ENCODE assay signal across 1 cellular context in the genomic region with DNA sequence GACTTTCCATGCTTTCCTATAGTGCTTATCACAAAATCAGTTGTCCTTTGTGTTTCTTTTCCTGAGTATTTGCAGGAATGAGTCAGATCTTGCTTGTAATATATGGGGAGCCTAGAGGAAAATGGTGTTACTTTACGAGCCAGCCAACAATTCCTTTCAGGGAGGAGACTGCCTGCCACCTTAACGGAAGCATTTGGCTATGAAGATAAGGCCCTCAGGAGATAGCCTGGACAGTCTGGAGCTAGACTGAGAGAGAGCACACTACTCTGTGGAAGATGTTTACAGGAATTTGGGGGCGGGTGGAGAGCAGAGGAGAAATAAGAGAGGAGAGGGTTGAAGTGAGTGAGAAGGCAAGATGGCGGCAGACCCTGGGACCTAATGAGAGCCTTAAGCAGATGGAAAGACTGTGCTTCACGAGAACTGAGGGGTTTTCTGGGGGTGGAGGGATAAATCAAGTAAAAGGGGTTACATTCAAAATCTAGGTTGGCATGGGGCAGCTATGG.
TF ChIP-seq lines count a peak whose summit lies in the region.

No MANE protein-coding gene starts in this region.

TF ChIP-seq in K562, 482 proteins besides CTCF, POLR2A, EP300 and RAD21 (continued from another document and continues in another):
- TF ChIP-seq, protein P1, sequence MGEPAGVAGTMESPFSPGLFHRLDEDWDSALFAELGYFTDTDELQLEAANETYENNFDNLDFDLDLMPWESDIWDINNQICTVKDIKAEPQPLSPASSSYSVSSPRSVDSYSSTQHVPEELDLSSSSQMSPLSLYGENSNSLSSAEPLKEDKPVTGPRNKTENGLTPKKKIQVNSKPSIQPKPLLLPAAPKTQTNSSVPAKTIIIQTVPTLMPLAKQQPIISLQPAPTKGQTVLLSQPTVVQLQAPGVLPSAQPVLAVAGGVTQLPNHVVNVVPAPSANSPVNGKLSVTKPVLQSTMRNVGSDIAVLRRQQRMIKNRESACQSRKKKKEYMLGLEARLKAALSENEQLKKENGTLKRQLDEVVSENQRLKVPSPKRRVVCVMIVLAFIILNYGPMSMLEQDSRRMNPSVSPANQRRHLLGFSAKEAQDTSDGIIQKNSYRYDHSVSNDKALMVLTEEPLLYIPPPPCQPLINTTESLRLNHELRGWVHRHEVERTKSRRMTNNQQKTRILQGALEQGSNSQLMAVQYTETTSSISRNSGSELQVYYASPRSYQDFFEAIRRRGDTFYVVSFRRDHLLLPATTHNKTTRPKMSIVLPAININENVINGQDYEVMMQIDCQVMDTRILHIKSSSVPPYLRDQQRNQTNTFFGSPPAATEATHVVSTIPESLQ (CRISPR knock-in tag; IDR thresholded peaks at IDR 0.05) = 0 out of 2 replicates have a peak, but pooled peaks have one; percentile 49
- TF ChIP-seq XRCC3 (IDR thresholded peaks at IDR 0.05) (no peak), EHMT2 (IDR thresholded peaks at IDR 0.05) (peak; percentile 94), LARP7 (IDR thresholded peaks at IDR 0.05) (peak; percentile 79), NCOR1 (IDR thresholded peaks at IDR 0.05) (peak; percentile 91), TBL1XR1 (IDR thresholded peaks at IDR 0.05; ENCODE audit: low read length in 2 of 2) (peak in 1 of 2 experiments; percentile 72; a peak in 2 of 4 replicates), NFIC (IDR thresholded peaks at IDR 0.05) (peak; percentile 71), RCOR1 (IDR thresholded peaks at IDR 0.05; ENCODE audit: borderline replicate concordance in 1 of 2, low read depth in 2 of 2, low read length in 2 of 2) (peak; percentile 47 to 90; a peak in 2 of 4 replicates), NRF1 (conservative IDR thresholded peaks at IDR 0.05 in 1 of 2, IDR thresholded peaks at IDR 0.05 in 1 of 2) (no peak), LCOR (CRISPR knock-in tag; IDR thresholded peaks at IDR 0.05) (peak; percentile 72; the same call in 1 of the 2 replicates), ETV5 (CRISPR knock-in tag; IDR thresholded peaks at IDR 0.05; ENCODE audit: low read depth) (peak; percentile 91), PHF8 (IDR thresholded peaks at IDR 0.05; ENCODE audit: borderline replicate concordance, low read length) (peak; percentile 15; the same call in 1 of the 2 replicates), PYGO2 (tag; IDR thresholded peaks at IDR 0.05) (peak; percentile 9), MEF2A (IDR thresholded peaks at IDR 0.05; ENCODE audit: control insufficient read depth, low read depth, low read length) (no peak), MAFG (tag; conservative IDR thresholded peaks at IDR 0.05) (no peak), KHSRP (IDR thresholded peaks at IDR 0.05) (no peak), GABPA (tag; conservative IDR thresholded peaks at IDR 0.05; ENCODE audit: low read depth) (peak; percentile 50), ZNF75A (CRISPR knock-in tag; IDR thresholded peaks at IDR 0.05) (no peak), TAF9B (IDR thresholded peaks at IDR 0.05; ENCODE audit: partially characterized antibody) (peak; percentile 74), BACH1 (tag; IDR thresholded peaks at IDR 0.05) (peak; percentile 32; the same call in 1 of the 2 replicates), PHB (CRISPR knock-in tag; IDR thresholded peaks at IDR 0.05) (no peak), SMARCE1 (IDR thresholded peaks at IDR 0.05) (peak; percentile 83), SMC3 (conservative IDR thresholded peaks at IDR 0.05; ENCODE audit: insufficient read depth, low read depth, low read length) (0 out of 2 replicates have a peak, but pooled peaks have one; percentile 6), FOXJ2 (tag; IDR thresholded peaks at IDR 0.05) (no peak), PHTF2 (CRISPR knock-in tag; IDR thresholded peaks at IDR 0.05) (no peak), ATF7 (IDR thresholded peaks at IDR 0.05) (0 out of 2 replicates have a peak, but pooled peaks have one; percentile 36), MEIS2 (IDR thresholded peaks at IDR 0.05; ENCODE audit: partially characterized antibody) (peak; percentile 24), TRIM24 (IDR thresholded peaks at IDR 0.05) (peak; percentile 71 to 88; a peak in 3 of 4 replicates), MTA2 (IDR thresholded peaks at IDR 0.05; ENCODE audit: low read depth) (peak; percentile 76), BRD9 (IDR thresholded peaks at IDR 0.05; ENCODE audit: low read depth, partially characterized antibody) (peak; percentile 81), ARNT (IDR thresholded peaks at IDR 0.05) (peak in 1 of 2 experiments; percentile 76; a peak in 1 of 4 replicates), CBX3 (IDR thresholded peaks at IDR 0.05; ENCODE audit: borderline replicate concordance in 1 of 2, low read length in 2 of 2) (peak in 1 of 2 experiments; percentile 12; a peak in 1 of 3 replicates), NFRKB (IDR thresholded peaks at IDR 0.05; ENCODE audit: low read depth) (peak; percentile 99)
- TF ChIP-seq, protein P2, sequence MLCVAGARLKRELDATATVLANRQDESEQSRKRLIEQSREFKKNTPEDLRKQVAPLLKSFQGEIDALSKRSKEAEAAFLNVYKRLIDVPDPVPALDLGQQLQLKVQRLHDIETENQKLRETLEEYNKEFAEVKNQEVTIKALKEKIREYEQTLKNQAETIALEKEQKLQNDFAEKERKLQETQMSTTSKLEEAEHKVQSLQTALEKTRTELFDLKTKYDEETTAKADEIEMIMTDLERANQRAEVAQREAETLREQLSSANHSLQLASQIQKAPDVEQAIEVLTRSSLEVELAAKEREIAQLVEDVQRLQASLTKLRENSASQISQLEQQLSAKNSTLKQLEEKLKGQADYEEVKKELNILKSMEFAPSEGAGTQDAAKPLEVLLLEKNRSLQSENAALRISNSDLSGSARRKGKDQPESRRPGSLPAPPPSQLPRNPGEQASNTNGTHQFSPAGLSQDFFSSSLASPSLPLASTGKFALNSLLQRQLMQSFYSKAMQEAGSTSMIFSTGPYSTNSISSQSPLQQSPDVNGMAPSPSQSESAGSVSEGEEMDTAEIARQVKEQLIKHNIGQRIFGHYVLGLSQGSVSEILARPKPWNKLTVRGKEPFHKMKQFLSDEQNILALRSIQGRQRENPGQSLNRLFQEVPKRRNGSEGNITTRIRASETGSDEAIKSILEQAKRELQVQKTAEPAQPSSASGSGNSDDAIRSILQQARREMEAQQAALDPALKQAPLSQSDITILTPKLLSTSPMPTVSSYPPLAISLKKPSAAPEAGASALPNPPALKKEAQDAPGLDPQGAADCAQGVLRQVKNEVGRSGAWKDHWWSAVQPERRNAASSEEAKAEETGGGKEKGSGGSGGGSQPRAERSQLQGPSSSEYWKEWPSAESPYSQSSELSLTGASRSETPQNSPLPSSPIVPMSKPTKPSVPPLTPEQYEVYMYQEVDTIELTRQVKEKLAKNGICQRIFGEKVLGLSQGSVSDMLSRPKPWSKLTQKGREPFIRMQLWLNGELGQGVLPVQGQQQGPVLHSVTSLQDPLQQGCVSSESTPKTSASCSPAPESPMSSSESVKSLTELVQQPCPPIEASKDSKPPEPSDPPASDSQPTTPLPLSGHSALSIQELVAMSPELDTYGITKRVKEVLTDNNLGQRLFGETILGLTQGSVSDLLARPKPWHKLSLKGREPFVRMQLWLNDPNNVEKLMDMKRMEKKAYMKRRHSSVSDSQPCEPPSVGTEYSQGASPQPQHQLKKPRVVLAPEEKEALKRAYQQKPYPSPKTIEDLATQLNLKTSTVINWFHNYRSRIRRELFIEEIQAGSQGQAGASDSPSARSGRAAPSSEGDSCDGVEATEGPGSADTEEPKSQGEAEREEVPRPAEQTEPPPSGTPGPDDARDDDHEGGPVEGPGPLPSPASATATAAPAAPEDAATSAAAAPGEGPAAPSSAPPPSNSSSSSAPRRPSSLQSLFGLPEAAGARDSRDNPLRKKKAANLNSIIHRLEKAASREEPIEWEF (CRISPR knock-in tag; IDR thresholded peaks at IDR 0.05) = no peak
- TF ChIP-seq, protein P3, sequence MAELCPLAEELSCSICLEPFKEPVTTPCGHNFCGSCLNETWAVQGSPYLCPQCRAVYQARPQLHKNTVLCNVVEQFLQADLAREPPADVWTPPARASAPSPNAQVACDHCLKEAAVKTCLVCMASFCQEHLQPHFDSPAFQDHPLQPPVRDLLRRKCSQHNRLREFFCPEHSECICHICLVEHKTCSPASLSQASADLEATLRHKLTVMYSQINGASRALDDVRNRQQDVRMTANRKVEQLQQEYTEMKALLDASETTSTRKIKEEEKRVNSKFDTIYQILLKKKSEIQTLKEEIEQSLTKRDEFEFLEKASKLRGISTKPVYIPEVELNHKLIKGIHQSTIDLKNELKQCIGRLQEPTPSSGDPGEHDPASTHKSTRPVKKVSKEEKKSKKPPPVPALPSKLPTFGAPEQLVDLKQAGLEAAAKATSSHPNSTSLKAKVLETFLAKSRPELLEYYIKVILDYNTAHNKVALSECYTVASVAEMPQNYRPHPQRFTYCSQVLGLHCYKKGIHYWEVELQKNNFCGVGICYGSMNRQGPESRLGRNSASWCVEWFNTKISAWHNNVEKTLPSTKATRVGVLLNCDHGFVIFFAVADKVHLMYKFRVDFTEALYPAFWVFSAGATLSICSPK (IDR thresholded peaks at IDR 0.05; ENCODE audit: borderline replicate concordance) = no peak
- TF ChIP-seq, protein P4, sequence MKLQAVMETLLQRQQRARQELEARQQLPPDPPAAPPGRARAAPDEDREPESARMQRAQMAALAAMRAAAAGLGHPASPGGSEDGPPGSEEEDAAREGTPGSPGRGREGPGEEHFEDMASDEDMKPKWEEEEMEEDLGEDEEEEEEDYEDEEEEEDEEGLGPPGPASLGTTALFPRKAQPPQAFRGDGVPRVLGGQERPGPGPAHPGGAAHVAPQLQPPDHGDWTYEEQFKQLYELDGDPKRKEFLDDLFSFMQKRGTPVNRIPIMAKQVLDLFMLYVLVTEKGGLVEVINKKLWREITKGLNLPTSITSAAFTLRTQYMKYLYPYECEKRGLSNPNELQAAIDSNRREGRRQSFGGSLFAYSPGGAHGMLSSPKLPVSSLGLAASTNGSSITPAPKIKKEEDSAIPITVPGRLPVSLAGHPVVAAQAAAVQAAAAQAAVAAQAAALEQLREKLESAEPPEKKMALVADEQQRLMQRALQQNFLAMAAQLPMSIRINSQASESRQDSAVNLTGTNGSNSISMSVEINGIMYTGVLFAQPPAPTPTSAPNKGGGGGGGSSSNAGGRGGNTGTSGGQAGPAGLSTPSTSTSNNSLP (IDR thresholded peaks at IDR 0.05; ENCODE audit: borderline replicate concordance, low read depth, low read length) = 0 out of 2 replicates have a peak, but pooled peaks have one; percentile 43
- TF ChIP-seq, protein P5, sequence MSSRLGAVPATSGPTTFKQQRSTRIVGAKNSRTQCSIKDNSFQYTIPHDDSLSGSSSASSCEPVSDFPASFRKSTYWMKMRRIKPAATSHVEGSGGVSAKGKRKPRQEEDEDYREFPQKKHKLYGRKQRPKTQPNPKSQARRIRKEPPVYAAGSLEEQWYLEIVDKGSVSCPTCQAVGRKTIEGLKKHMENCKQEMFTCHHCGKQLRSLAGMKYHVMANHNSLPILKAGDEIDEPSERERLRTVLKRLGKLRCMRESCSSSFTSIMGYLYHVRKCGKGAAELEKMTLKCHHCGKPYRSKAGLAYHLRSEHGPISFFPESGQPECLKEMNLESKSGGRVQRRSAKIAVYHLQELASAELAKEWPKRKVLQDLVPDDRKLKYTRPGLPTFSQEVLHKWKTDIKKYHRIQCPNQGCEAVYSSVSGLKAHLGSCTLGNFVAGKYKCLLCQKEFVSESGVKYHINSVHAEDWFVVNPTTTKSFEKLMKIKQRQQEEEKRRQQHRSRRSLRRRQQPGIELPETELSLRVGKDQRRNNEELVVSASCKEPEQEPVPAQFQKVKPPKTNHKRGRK (tag; IDR thresholded peaks at IDR 0.05) = no peak
- TF ChIP-seq, protein P6, sequence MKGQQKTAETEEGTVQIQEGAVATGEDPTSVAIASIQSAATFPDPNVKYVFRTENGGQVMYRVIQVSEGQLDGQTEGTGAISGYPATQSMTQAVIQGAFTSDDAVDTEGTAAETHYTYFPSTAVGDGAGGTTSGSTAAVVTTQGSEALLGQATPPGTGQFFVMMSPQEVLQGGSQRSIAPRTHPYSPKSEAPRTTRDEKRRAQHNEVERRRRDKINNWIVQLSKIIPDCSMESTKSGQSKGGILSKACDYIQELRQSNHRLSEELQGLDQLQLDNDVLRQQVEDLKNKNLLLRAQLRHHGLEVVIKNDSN (CRISPR knock-in tag; IDR thresholded peaks at IDR 0.05) = no peak
- TF ChIP-seq, protein P7, sequence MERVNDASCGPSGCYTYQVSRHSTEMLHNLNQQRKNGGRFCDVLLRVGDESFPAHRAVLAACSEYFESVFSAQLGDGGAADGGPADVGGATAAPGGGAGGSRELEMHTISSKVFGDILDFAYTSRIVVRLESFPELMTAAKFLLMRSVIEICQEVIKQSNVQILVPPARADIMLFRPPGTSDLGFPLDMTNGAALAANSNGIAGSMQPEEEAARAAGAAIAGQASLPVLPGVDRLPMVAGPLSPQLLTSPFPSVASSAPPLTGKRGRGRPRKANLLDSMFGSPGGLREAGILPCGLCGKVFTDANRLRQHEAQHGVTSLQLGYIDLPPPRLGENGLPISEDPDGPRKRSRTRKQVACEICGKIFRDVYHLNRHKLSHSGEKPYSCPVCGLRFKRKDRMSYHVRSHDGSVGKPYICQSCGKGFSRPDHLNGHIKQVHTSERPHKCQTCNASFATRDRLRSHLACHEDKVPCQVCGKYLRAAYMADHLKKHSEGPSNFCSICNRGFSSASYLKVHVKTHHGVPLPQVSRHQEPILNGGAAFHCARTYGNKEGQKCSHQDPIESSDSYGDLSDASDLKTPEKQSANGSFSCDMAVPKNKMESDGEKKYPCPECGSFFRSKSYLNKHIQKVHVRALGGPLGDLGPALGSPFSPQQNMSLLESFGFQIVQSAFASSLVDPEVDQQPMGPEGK (CRISPR knock-in tag; IDR thresholded peaks at IDR 0.05; ENCODE audit: borderline replicate concordance) = no peak
- TF ChIP-seq, protein P8, sequence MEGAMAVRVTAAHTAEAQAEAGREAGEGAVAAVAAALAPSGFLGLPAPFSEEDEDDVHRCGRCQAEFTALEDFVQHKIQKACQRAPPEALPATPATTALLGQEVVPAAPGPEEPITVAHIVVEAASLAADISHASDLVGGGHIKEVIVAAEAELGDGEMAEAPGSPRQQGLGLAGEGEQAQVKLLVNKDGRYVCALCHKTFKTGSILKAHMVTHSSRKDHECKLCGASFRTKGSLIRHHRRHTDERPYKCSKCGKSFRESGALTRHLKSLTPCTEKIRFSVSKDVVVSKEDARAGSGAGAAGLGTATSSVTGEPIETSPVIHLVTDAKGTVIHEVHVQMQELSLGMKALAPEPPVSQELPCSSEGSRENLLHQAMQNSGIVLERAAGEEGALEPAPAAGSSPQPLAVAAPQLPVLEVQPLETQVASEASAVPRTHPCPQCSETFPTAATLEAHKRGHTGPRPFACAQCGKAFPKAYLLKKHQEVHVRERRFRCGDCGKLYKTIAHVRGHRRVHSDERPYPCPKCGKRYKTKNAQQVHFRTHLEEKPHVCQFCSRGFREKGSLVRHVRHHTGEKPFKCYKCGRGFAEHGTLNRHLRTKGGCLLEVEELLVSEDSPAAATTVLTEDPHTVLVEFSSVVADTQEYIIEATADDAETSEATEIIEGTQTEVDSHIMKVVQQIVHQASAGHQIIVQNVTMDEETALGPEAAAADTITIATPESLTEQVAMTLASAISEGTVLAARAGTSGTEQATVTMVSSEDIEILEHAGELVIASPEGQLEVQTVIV (CRISPR knock-in tag; IDR thresholded peaks at IDR 0.05; ENCODE audit: borderline replicate concordance) = no peak
- TF ChIP-seq, protein P9, sequence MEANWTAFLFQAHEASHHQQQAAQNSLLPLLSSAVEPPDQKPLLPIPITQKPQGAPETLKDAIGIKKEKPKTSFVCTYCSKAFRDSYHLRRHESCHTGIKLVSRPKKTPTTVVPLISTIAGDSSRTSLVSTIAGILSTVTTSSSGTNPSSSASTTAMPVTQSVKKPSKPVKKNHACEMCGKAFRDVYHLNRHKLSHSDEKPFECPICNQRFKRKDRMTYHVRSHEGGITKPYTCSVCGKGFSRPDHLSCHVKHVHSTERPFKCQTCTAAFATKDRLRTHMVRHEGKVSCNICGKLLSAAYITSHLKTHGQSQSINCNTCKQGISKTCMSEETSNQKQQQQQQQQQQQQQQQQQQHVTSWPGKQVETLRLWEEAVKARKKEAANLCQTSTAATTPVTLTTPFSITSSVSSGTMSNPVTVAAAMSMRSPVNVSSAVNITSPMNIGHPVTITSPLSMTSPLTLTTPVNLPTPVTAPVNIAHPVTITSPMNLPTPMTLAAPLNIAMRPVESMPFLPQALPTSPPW (CRISPR knock-in tag; IDR thresholded peaks at IDR 0.05) = peak; percentile 46; the same call in 1 of the 2 replicates
